Comparison of ENCODE assay signal across 8 cellular contexts in the genomic region with DNA sequence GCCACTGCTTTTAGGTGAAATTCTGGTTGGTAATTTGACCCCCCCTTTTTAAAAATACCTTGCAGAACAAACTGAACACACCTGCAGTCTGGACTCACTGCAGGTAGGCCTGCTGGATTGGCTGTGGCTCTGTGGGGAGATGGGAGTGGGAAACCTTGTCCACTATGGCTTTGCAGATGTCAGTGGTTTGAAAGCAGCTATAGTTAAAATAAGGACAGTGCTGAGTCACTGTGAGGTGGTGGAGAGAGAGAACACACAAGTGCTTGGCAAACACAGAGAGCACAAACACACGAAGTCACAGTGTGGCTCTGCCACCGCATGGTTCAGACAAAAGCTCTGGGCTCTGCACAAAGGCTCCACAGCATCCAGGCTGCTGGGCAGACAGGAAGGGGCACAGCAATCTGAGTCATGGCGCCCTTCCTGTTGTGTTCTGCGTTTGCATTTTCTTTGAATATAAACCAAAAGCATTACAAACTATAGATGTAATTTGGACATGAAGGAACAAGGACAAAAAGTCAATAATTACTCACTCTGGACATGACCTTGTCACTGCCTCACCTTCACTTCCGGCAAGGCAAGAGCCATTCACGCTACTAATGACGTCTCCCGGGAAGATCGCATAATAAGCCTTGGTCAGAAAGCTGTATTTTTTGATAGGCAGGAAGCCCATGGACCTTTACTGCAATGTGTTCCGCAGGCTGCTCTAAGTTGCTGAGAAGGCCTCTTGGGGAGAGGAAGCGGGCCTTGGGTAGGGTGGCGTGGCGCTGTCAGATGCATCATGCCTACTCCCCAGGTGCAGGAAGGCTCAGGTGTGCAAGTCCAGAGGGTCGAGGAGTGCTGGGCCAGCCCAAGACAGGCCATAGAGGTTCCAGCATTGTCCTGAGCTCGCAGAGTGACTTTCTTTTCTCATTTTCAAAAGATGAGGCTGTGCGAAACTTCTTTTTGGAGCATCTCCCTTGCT.
DNase-seq lines count a peak whose midpoint lies in the region; ATAC-seq, FAIRE-seq and TF ChIP-seq lines count a peak whose summit lies in the region.

No MANE protein-coding gene starts in this region.

- H3K4me1 ChIP-seq in DND-41 (ENCODE audit: insufficient read depth, low read length) (peaks cover 40% of the 10 kb centered on the region), HepG2 (ENCODE audit: insufficient read depth, low read length) (peaks cover 50% of the 10 kb centered on the region)

- H2AFZ ChIP-seq in DND-41 (ENCODE audit: low read depth, low read length) (peak overlapping the region; percentile 65), HepG2 (ENCODE audit: low read length) (peak overlapping the region; percentile 33)

- BruUV-seq in HepG2 (replicated peaks; lab: Mats Ljungman, UMichigan), result TSS peak; percentile 94

- no peak overlapping the region for H3K4me2 ChIP-seq in DND-41 (ENCODE audit: insufficient read depth, low read length)
- peak overlapping the region; percentile 40 for H3K4me2 ChIP-seq in HepG2 (ENCODE audit: low read depth, low read length)

- TF ChIP-seq EP300 in HepG2 (IDR thresholded peaks at IDR 0.05; ENCODE audit: low read depth in 2 of 2, low read length in 2 of 2) (peak in 1 of 2 experiments; percentile 71; a peak in 2 of 4 replicates), HepG2 (CRISPR knock-in tag; IDR thresholded peaks at IDR 0.05; ENCODE audit: borderline replicate concordance) (peak; percentile 81)

- TF ChIP-seq RAD21 in HepG2 (CRISPR knock-in tag; IDR thresholded peaks at IDR 0.05), result 0 out of 2 replicates have a peak, but pooled peaks have one; percentile 35

- in situ Hi-C loops in astrocyte of the spinal cord (cut with HindIII; ENCODE audit: low sequenced_read_pairs) (no loop called here), HepG2 (cut with HindIII; ENCODE audit: extremely low pct_ligation_motif_present, low pct_unique_long_range_greater_than_20kb) (loop anchor here (5.0 kb wide), 1 partner anchor 59 kb away; no protein-coding TSS in a partner anchor)

- H4K20me1 ChIP-seq in DND-41 (ENCODE audit: insufficient read depth, low read length) (no peaks in the 10 kb centered on the region), HepG2 (ENCODE audit: insufficient read depth, low read length) (no peaks in the 10 kb centered on the region)

- DNase-seq in DND-41 (no peak), NCI-H345 (lab: John Stamatoyannopoulos, UW) (peak; percentile 79), astrocyte of the spinal cord (ENCODE audit: low read depth, low spot score) (peak; percentile 76), HepG2 (ENCODE audit: low spot score) (peak; percentile 92), iPS-NIHi7 (ENCODE audit: extremely low spot score) (no peak), Kasumi-1 (lab: John Stamatoyannopoulos, UW) (no peak)

- no peaks in the 10 kb centered on the region for H3K9me3 ChIP-seq in DND-41 (ENCODE audit: insufficient read depth, low read length, severe bottlenecking)
- H3K9me3 ChIP-seq in HepG2 (ENCODE audit: low read length), result no peaks in the 10 kb centered on the region

- TF ChIP-seq CTCF in DND-41 (IDR thresholded peaks at IDR 0.05; ENCODE audit: borderline replicate concordance, extremely low read depth, low read length, poor library complexity, severe bottlenecking) (peak; percentile 6), astrocyte of the spinal cord (IDR thresholded peaks at IDR 0.05; ENCODE audit: low read depth, low read length) (no peak), HepG2 (CRISPR knock-in tag; IDR thresholded peaks at IDR 0.05) (peak; percentile 29; the same call in 1 of the 2 replicates)

- no peaks in the 10 kb centered on the region for H3K36me3 ChIP-seq in DND-41 (ENCODE audit: insufficient read depth, low read length)
- H3K36me3 ChIP-seq in HepG2 (replicated peaks in 1 of 2; ENCODE audit: control insufficient read depth in 1 of 2, insufficient read depth in 2 of 2, low read length in 2 of 2), result no peaks in the 10 kb centered on the region

- H3K4me3 ChIP-seq in DND-41 (ENCODE audit: low read depth in 1 of 2, low read length in 2 of 2) (no peak overlapping the region), astrocyte of the spinal cord (ENCODE audit: low read depth, low read length) (no peak overlapping the region), HepG2 (replicated peaks in 1 of 3; ENCODE audit: insufficient read depth in 1 of 3, low read depth in 2 of 3, low read length in 3 of 3) (no peak overlapping the region)

- POLR2A ChIA-PET in HepG2 (lab: Yijun Ruan, JAX), result interaction anchor here (0.7 to 3.9 kb wide), 17 partner anchors 8 to 175 kb away, joined by 3 to 44 read pairs (median 6); partner anchors contain the start of genes PEMT and RASD1

- H3K27me3 ChIP-seq in DND-41 (ENCODE audit: insufficient read depth, low read length, poor library complexity), result no peaks in the 10 kb centered on the region
- H3K27me3 ChIP-seq in HepG2 (ENCODE audit: control insufficient read depth in 1 of 2, insufficient read depth in 2 of 2, low read length in 2 of 2), result no peaks in the 10 kb centered on the region

- H3K9ac ChIP-seq in DND-41 (ENCODE audit: low read depth, low read length) (no peak overlapping the region; the same call in 1 of the 2 replicates), HepG2 (ENCODE audit: insufficient read depth, low read depth, low read length) (peak overlapping the region; percentile 51)

- FAIRE-seq in HepG2 (lab: Jason Lieb, UNC), result no peak

- peak; percentile 46 for ATAC-seq in DND-41 (ENCODE audit: insufficient read depth, low read depth)
- peak; percentile 84 for ATAC-seq in HepG2
- ATAC-seq in GM21381 (IDR thresholded peaks at IDR 0.05; ENCODE audit: unreplicated experiment), result no peak
- no peak for ATAC-seq in HG03378 (IDR thresholded peaks at IDR 0.05; ENCODE audit: unreplicated experiment)

- peak; percentile 41 to 60; a peak in 2 of 4 replicates for TF ChIP-seq POLR2A in HepG2 (IDR thresholded peaks at IDR 0.05; ENCODE audit: insufficient read depth in 1 of 2, low read depth in 2 of 2, low read length in 2 of 2)

- CTCF ChIA-PET in HepG2 (lab: Yijun Ruan, JAX; ENCODE audit: low intra/inter-chr PET ratio, low total read pairs), result no interaction called here

- intact Hi-C loops in HepG2 (cut with micrococcal nuclease; ENCODE audit: unreplicated experiment), result no loop called here

- no peaks in the 10 kb centered on the region for H3K79me2 ChIP-seq in DND-41 (ENCODE audit: insufficient read depth, low read length)
- H3K79me2 ChIP-seq in HepG2 (ENCODE audit: insufficient read depth, low read length), result no peaks in the 10 kb centered on the region

- WGBS in HepG2 (ENCODE audit: low lambda C conversion rate), result 56% methylated on average over 12 of the region's 16 CpGs

- H3K27ac ChIP-seq in DND-41 (ENCODE audit: low read length) (peak overlapping the region; percentile 72), HepG2 (ENCODE audit: extremely low read length, insufficient read depth, low read length) (peak overlapping the region; percentile 82)

TF ChIP-seq in HepG2, 621 proteins besides CTCF, POLR2A, EP300 and RAD21 (continues in another document):
- TF ChIP-seq AGO1 (IDR thresholded peaks at IDR 0.05; ENCODE audit: low read depth, low read length, poor library complexity, severe bottlenecking) (no peak), PBX2 (CRISPR knock-in tag; IDR thresholded peaks at IDR 0.05) (no peak), ZNF644 (CRISPR knock-in tag; IDR thresholded peaks at IDR 0.05; ENCODE audit: low read depth) (peak; percentile 43; the same call in 1 of the 2 replicates), SP140L (CRISPR knock-in tag; IDR thresholded peaks at IDR 0.05; ENCODE audit: borderline replicate concordance) (no peak), PHB2 (IDR thresholded peaks at IDR 0.05; ENCODE audit: partially characterized antibody) (no peak)
- TF ChIP-seq, protein P1, sequence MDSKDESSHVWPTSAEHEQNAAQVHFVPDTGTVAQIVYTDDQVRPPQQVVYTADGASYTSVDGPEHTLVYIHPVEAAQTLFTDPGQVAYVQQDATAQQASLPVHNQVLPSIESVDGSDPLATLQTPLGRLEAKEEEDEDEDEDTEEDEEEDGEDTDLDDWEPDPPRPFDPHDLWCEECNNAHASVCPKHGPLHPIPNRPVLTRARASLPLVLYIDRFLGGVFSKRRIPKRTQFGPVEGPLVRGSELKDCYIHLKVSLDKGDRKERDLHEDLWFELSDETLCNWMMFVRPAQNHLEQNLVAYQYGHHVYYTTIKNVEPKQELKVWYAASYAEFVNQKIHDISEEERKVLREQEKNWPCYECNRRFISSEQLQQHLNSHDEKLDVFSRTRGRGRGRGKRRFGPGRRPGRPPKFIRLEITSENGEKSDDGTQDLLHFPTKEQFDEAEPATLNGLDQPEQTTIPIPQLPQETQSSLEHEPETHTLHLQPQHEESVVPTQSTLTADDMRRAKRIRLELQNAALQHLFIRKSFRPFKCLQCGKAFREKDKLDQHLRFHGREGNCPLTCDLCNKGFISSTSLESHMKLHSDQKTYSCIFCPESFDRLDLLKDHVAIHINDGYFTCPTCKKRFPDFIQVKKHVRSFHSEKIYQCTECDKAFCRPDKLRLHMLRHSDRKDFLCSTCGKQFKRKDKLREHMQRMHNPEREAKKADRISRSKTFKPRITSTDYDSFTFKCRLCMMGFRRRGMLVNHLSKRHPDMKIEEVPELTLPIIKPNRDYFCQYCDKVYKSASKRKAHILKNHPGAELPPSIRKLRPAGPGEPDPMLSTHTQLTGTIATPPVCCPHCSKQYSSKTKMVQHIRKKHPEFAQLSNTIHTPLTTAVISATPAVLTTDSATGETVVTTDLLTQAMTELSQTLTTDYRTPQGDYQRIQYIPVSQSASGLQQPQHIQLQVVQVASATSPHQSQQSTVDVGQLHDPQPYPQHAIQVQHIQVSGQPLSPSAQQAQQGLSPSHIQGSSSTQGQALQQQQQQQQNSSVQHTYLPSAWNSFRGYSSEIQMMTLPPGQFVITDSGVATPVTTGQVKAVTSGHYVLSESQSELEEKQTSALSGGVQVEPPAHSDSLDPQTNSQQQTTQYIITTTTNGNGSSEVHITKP (CRISPR knock-in tag; IDR thresholded peaks at IDR 0.05; ENCODE audit: low read depth), result 0 out of 2 replicates have a peak, but pooled peaks have one; percentile 21

Comparison
In these comparisons a context has a peak if more than half of its experiments do, and no peak if none do; other contexts are left out.
1. ATAC-seq: peak in DND-41 (single experiment) and HepG2 (single experiment); none in GM21381 (single experiment) and HG03378 (single experiment).
2. DNase-seq: peak in NCI-H345 (single experiment), astrocyte of the spinal cord (single experiment) and HepG2 (single experiment); none in DND-41 (single experiment), iPS-NIHi7 (single experiment) and Kasumi-1 (0 of 2).